1 cellular context compared by ENCODE assay signal in the genomic region with DNA sequence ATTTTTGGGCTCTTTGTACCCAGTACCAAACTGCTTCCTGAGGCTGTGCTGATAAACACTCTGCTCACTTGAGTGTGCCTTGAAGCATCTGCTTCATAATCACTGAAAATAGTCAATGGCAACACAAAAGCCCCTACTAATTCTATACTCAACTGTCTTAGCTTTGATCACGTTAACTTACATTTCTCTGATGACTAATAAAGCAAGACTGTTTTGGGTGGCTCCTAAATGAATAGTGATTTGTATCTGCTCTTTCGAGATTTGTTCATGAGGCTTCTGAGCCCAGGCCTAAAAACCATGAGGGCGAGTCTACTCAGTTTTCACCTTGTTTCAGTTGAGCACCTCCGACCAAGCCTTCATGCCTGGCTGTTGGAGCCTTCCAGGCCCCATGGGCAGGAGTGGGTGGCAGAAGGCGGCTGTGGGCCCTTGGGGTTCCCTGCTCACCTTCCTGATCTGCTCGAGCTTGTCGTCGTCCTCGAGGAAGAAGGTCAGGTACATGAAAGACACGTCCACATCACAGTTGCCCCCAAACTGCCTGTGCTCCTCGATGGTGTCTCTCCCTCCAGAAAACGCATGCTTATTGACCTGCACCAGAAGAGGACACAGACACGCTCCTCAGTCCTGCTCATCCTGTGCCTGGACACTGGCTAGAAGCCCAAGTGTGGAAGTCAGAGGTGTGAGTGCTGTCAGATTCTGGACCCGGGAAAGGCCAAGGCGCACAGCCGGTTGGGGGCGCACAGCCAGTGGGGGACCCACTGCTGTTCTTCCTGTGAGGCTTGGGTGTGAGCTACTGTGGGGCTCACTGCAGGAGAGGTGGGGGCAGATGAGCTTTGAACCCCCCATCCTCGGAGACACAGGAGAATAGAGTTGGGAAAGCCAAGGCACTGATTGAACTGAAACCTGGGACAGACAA.
TF ChIP-seq lines count a peak whose summit lies in the region.

No MANE protein-coding gene starts in this region.

TF ChIP-seq in GM12878, 131 proteins besides CTCF, POLR2A, EP300 and RAD21 (continued from another document):
- TF ChIP-seq, protein P1, sequence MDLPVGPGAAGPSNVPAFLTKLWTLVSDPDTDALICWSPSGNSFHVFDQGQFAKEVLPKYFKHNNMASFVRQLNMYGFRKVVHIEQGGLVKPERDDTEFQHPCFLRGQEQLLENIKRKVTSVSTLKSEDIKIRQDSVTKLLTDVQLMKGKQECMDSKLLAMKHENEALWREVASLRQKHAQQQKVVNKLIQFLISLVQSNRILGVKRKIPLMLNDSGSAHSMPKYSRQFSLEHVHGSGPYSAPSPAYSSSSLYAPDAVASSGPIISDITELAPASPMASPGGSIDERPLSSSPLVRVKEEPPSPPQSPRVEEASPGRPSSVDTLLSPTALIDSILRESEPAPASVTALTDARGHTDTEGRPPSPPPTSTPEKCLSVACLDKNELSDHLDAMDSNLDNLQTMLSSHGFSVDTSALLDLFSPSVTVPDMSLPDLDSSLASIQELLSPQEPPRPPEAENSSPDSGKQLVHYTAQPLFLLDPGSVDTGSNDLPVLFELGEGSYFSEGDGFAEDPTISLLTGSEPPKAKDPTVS (IDR thresholded peaks at IDR 0.05; ENCODE audit: low read depth, low read length), result no peak
- TF ChIP-seq, protein P2, sequence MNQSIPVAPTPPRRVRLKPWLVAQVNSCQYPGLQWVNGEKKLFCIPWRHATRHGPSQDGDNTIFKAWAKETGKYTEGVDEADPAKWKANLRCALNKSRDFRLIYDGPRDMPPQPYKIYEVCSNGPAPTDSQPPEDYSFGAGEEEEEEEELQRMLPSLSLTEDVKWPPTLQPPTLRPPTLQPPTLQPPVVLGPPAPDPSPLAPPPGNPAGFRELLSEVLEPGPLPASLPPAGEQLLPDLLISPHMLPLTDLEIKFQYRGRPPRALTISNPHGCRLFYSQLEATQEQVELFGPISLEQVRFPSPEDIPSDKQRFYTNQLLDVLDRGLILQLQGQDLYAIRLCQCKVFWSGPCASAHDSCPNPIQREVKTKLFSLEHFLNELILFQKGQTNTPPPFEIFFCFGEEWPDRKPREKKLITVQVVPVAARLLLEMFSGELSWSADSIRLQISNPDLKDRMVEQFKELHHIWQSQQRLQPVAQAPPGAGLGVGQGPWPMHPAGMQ (IDR thresholded peaks at IDR 0.05; ENCODE audit: borderline replicate concordance), result no peak
- TF ChIP-seq RUNX3 (IDR thresholded peaks at IDR 0.05; ENCODE audit: low read length) (peak; percentile 45; the same call in 1 of the 2 replicates), ZSCAN29 (IDR thresholded peaks at IDR 0.05) (no peak), TCF7 (IDR thresholded peaks at IDR 0.05; ENCODE audit: borderline replicate concordance) (peak; percentile 71; the same call in 1 of the 2 replicates), ZNF592 (IDR thresholded peaks at IDR 0.05) (peak; percentile 57; the same call in 1 of the 2 replicates), RAD51 (IDR thresholded peaks at IDR 0.05) (no peak), KDM1A (IDR thresholded peaks at IDR 0.05; ENCODE audit: borderline replicate concordance) (no peak), JUND (IDR thresholded peaks at IDR 0.05; ENCODE audit: low read depth, low read length) (no peak), SUZ12 (IDR thresholded peaks at IDR 0.05; ENCODE audit: unreplicated experiment) (no peak), KAT2A (conservative IDR thresholded peaks at IDR 0.05; ENCODE audit: control insufficient read depth, low read depth, low read length) (no peak), BRCA1 (IDR thresholded peaks at IDR 0.05; ENCODE audit: low read depth, low read length) (no peak), SMC3 (IDR thresholded peaks at IDR 0.05; ENCODE audit: borderline replicate concordance, low read length) (no peak), REST (IDR thresholded peaks at IDR 0.05; ENCODE audit: low read depth, low read length) (no peak), YY1 (IDR thresholded peaks at IDR 0.05; ENCODE audit: low read depth, low read length) (no peak), ZNF687 (IDR thresholded peaks at IDR 0.05) (peak; percentile 99), ZNF274 (IDR thresholded peaks at IDR 0.05; ENCODE audit: insufficient read depth, insufficient read length) (no peak), NBN (IDR thresholded peaks at IDR 0.05) (no peak), NFIC (IDR thresholded peaks at IDR 0.05; ENCODE audit: low read depth, low read length) (peak; percentile 17; the same call in 1 of the 2 replicates), TCF12 (IDR thresholded peaks at IDR 0.05; ENCODE audit: low read depth, low read length) (no peak), SREBF1 (IDR thresholded peaks at IDR 0.05; ENCODE audit: low read length) (no peak), PAX8 (IDR thresholded peaks at IDR 0.05) (no peak), HDAC2 (IDR thresholded peaks at IDR 0.05) (no peak)
- TF ChIP-seq, protein P3, sequence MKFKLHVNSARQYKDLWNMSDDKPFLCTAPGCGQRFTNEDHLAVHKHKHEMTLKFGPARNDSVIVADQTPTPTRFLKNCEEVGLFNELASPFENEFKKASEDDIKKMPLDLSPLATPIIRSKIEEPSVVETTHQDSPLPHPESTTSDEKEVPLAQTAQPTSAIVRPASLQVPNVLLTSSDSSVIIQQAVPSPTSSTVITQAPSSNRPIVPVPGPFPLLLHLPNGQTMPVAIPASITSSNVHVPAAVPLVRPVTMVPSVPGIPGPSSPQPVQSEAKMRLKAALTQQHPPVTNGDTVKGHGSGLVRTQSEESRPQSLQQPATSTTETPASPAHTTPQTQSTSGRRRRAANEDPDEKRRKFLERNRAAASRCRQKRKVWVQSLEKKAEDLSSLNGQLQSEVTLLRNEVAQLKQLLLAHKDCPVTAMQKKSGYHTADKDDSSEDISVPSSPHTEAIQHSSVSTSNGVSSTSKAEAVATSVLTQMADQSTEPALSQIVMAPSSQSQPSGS (IDR thresholded peaks at IDR 0.05; ENCODE audit: low read length), result no peak
- TF ChIP-seq, protein P4, sequence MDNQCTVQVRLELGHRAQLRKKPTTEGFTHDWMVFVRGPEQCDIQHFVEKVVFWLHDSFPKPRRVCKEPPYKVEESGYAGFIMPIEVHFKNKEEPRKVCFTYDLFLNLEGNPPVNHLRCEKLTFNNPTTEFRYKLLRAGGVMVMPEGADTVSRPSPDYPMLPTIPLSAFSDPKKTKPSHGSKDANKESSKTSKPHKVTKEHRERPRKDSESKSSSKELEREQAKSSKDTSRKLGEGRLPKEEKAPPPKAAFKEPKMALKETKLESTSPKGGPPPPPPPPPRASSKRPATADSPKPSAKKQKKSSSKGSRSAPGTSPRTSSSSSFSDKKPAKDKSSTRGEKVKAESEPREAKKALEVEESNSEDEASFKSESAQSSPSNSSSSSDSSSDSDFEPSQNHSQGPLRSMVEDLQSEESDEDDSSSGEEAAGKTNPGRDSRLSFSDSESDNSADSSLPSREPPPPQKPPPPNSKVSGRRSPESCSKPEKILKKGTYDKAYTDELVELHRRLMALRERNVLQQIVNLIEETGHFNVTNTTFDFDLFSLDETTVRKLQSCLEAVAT (IDR thresholded peaks at IDR 0.05), result no peak
- TF ChIP-seq, protein P5, sequence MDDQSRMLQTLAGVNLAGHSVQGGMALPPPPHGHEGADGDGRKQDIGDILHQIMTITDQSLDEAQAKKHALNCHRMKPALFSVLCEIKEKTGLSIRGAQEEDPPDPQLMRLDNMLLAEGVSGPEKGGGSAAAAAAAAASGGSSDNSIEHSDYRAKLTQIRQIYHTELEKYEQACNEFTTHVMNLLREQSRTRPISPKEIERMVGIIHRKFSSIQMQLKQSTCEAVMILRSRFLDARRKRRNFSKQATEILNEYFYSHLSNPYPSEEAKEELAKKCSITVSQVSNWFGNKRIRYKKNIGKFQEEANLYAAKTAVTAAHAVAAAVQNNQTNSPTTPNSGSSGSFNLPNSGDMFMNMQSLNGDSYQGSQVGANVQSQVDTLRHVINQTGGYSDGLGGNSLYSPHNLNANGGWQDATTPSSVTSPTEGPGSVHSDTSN (IDR thresholded peaks at IDR 0.05; ENCODE audit: insufficient replicate concordance, low read depth, low read length), result no peak
